Comparison of ENCODE assay signal across 30 cellular contexts in the genomic region with DNA sequence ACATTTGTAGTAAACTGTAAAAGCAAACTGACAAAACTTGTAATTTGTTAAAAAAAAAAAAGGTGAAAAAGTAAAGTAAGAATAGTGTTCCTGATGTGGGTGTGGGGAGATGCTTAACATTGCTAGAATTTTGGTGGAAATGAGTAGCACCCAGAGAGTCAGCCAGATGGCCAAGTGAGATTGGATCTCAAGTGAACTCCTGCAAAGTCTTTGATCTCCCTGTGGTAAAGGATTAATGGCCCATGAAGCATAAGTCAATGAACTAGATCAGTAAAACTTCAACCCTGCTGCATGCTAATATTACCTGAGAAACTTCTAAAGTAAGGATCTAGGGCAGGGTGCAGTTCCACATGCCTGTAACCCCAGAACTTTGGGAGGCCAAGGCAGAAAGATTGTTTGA. TPM values are rescaled to one million over a fixed set of nuclear protein-coding genes. Genes with fewer than 3 reads are reported as not detected.
DNase-seq lines count a peak whose midpoint lies in the region; ATAC-seq, FAIRE-seq and TF ChIP-seq lines count a peak whose summit lies in the region.
"Had no signal": no experiment of that assay in that cellular context is flagged by ENCODE, and none has a peak within 500 bp of the region (broad histone marks: within the 10 kb centered on the region; RNA-seq: fewer than 3 reads in every experiment).

No MANE protein-coding gene starts in this region.

- H3K27me3 ChIP-seq in astrocyte (ENCODE audit: insufficient read depth, low read length) = no peaks in the 10 kb centered on the region
- H3K27me3 ChIP-seq: heart right ventricle had no signal

- H2AFZ ChIP-seq in astrocyte (ENCODE audit: low read depth, low read length) = no peak overlapping the region

- H4K20me1 ChIP-seq in astrocyte (ENCODE audit: insufficient read depth, low read length) = no peaks in the 10 kb centered on the region

- TF ChIP-seq CTCF in astrocyte (IDR thresholded peaks at IDR 0.05; ENCODE audit: insufficient read depth, low read depth, low read length) (no peak), GM13977 (IDR thresholded peaks at IDR 0.05; ENCODE audit: extremely low read depth, insufficient read depth, missing control alignments) (no peak)

- no peak overlapping the region for H3K4me2 ChIP-seq in astrocyte (ENCODE audit: low read length)

- H3K9me3 Mint-ChIP-seq in astrocyte (ENCODE audit: unreplicated experiment) = no peaks in the 10 kb centered on the region
- H3K9me3 Mint-ChIP-seq: activated T-helper 17 cell treated with anti-CD3 and anti-CD28 coated beads, Interleukin-2, amount 50 U/mL, for 72 hours; effector memory CD8-positive, alpha-beta T cell had no signal

- no peak overlapping the region for H3K4me3 Mint-ChIP-seq in astrocyte (ENCODE audit: unreplicated experiment)
- H3K4me3 Mint-ChIP-seq: activated T-helper 17 cell treated with anti-CD3 and anti-CD28 coated beads, Interleukin-2, amount 50 U/mL, for 72 hours; effector memory CD8-positive, alpha-beta T cell; memory B cell had no signal

- H3K36me3 ChIP-seq in astrocyte (ENCODE audit: insufficient read depth, low read length) = no peaks in the 10 kb centered on the region
- H3K36me3 ChIP-seq: HAP-1, heart right ventricle had no signal

- ATAC-seq in GM18868 (IDR thresholded peaks at IDR 0.05; ENCODE audit: unreplicated experiment) = no peak
- ATAC-seq: activated T-helper 17 cell treated with anti-CD3 and anti-CD28 coated beads, Interleukin-2, amount 50 U/mL, for 72 hours; effector memory CD8-positive, alpha-beta T cell; esophagus mucosa; heart right ventricle; left lobe of liver had no signal

- no peak overlapping the region for H3K9ac ChIP-seq in astrocyte (ENCODE audit: low read length)

- no peak overlapping the region for H3K27ac ChIP-seq in astrocyte (ENCODE audit: low read depth, low read length)
- H3K27ac ChIP-seq: C4-2B, coronary artery, heart right ventricle had no signal

- no peaks in the 10 kb centered on the region for H3K4me1 ChIP-seq in astrocyte (ENCODE audit: insufficient read depth, low read length)
- H3K4me1 ChIP-seq: HAP-1, heart right ventricle had no signal

- no peak overlapping the region for H3K27ac Mint-ChIP-seq in astrocyte (ENCODE audit: unreplicated experiment)
- H3K27ac Mint-ChIP-seq: activated T-helper 17 cell treated with anti-CD3 and anti-CD28 coated beads, Interleukin-2, amount 50 U/mL, for 72 hours; effector memory CD8-positive, alpha-beta T cell; memory B cell; progenitor cell of endocrine pancreas had no signal

- DNase-seq in DMS 273 treated with DMSO at 0.1 percent for 48 hours (lab: John Stamatoyannopoulos, UW) (peak; percentile 59), LoVo (ENCODE audit: low spot score) (peak; percentile 34), astrocyte (ENCODE audit: low read depth) (peak; percentile 62), kidney glomerular epithelial cell (lab: John Stamatoyannopoulos, UW) (peak; percentile 87), NOMO-1 (lab: John Stamatoyannopoulos, UW; ENCODE audit: unreplicated experiment in 2 of 2) (no peak), Ammon's horn (ENCODE audit: low spot score) (no peak), GM13977 (ENCODE audit: low spot score) (no peak)
- DNase-seq: activated CD4-positive, alpha-beta T cell treated with anti-CD3 and anti-CD28 coated beads, Interleukin-2, amount 50 U/mL, for 48 hours; activated CD8-positive, alpha-beta memory T cell treated with anti-CD3 and anti-CD28 coated beads, Interleukin-2, amount 50 U/mL, for 4 hours; activated naive CD4-positive, alpha-beta T cell treated with anti-CD3 and anti-CD28 coated beads, Interleukin-2, amount 50 U/mL, for 16 hours; amniotic stem cell; Calu3; effector memory CD8-positive, alpha-beta T cell; foreskin fibroblast; heart right ventricle; MV-4-11; NCI-H146; NCI-H510A treated with DMSO at 0.1 percent for 48 hours; stimulated activated CD4-positive, alpha-beta T cell treated with anti-CD3 and anti-CD28 coated beads, Interleukin-15, amount 100 ng/mL, for 24 hours; stimulated activated naive CD4-positive, alpha-beta T cell had no signal

- no peak for FAIRE-seq in astrocyte (lab: Jason Lieb, UNC)
- FAIRE-seq: bronchial epithelial cell had no signal

- no peaks in the 10 kb centered on the region for H3K4me1 Mint-ChIP-seq in astrocyte (ENCODE audit: low read depth, unreplicated experiment)
- H3K4me1 Mint-ChIP-seq: activated T-helper 17 cell treated with anti-CD3 and anti-CD28 coated beads, Interleukin-2, amount 50 U/mL, for 72 hours; memory B cell had no signal

- H3K9me3 ChIP-seq in astrocyte (ENCODE audit: insufficient read depth, low read depth, low read length) = no peaks in the 10 kb centered on the region
- H3K9me3 ChIP-seq: HAP-1, heart right ventricle had no signal

- no peak overlapping the region for H3K4me3 ChIP-seq in astrocyte (ENCODE audit: insufficient read depth, low read depth, low read length)
- H3K4me3 ChIP-seq: coronary artery, HAP-1, heart right ventricle had no signal

- in situ Hi-C loops in GM13977 (cut with MboI; ENCODE audit: low pct_unique_long_range_greater_than_20kb, low sequenced_read_pairs, unreplicated experiment) = no loop called here

- H3K27me3 Mint-ChIP-seq in astrocyte (ENCODE audit: low read depth, unreplicated experiment) = no peaks in the 10 kb centered on the region
- H3K27me3 Mint-ChIP-seq: activated T-helper 17 cell treated with anti-CD3 and anti-CD28 coated beads, Interleukin-2, amount 50 U/mL, for 72 hours; effector memory CD8-positive, alpha-beta T cell; progenitor cell of endocrine pancreas had no signal

- H3K36me3 Mint-ChIP-seq in astrocyte (ENCODE audit: low read depth, unreplicated experiment) = no peaks in the 10 kb centered on the region
- H3K36me3 Mint-ChIP-seq: memory B cell had no signal

- no peaks in the 10 kb centered on the region for H3K79me2 ChIP-seq in astrocyte (ENCODE audit: insufficient read depth, low read length)

RNA-seq across cellular contexts. Expression of gene FAM169A, which starts 19.0 kb away (rescaled TPM):
- total RNA-seq in astrocyte = 9.1 and 11.9 TPM in 2 replicates

Comparison
In these comparisons a context has a peak if more than half of its experiments do, and no peak if none do; other contexts are left out.
1. DNase-seq: peak in DMS 273 treated with DMSO at 0.1 percent for 48 hours (single experiment), LoVo (single experiment), astrocyte (single experiment) and kidney glomerular epithelial cell (single experiment); none in NOMO-1 (0 of 2), Ammon's horn (single experiment) and GM13977 (single experiment).